ENCODE assay signal across 8 cellular contexts in genomic region chrX:49184294-49185061, GRCh38. TPM values are rescaled to one million over a fixed set of nuclear protein-coding genes. Genes with fewer than 3 reads are reported as not detected.
DNase-seq lines count a peak whose midpoint lies in the region; ATAC-seq lines count a peak whose summit lies in the region.

No MANE protein-coding gene starts in this region.

- peaks cover 3 to 21% (median 8%) of the 10 kb centered on the region in 3 donors for H3K36me3 Mint-ChIP-seq in CD8-positive, alpha-beta memory T cell
- H3K36me3 Mint-ChIP-seq in activated CD8-positive, alpha-beta T cell treated with anti-CD3 and anti-CD28 coated beads, Interleukin-2, amount 10 ng/mL, durations not matched to agents 7 days and 5 days (ENCODE audit: low read depth): peaks cover 20% of the 10 kb centered on the region
- peaks cover 11% of the 10 kb centered on the region for H3K36me3 Mint-ChIP-seq in natural killer cell treated with Interleukin-12 subunit alpha and Interleukin-12 subunit beta and Interleukin-15 and Interleukin-18, amount 100 ng/mL, for 72 hours

- H3K27me3 Mint-ChIP-seq in CD8-positive, alpha-beta memory T cell: peaks cover 0 to 4% of the 10 kb centered on the region in 2 donors
- H3K27me3 Mint-ChIP-seq in activated CD8-positive, alpha-beta T cell treated with anti-CD3 and anti-CD28 coated beads, Interleukin-2, amount 10 ng/mL, durations not matched to agents 7 days and 5 days (ENCODE audit: low read depth): no peaks in the 10 kb centered on the region
- no peaks in the 10 kb centered on the region for H3K27me3 Mint-ChIP-seq in natural killer cell treated with Interleukin-12 subunit alpha and Interleukin-12 subunit beta and Interleukin-15 and Interleukin-18, amount 100 ng/mL, for 72 hours

- no peaks in the 10 kb centered on the region for H3K27me3 ChIP-seq in CD8-positive, alpha-beta memory T cell (ENCODE audit: insufficient read depth, low read length, poor library complexity, severe bottlenecking)

- no peaks in the 10 kb centered on the region for H3K36me3 ChIP-seq in CD8-positive, alpha-beta memory T cell (ENCODE audit: insufficient read depth, low read length)

- H3K4me1 Mint-ChIP-seq in CD8-positive, alpha-beta memory T cell: peaks cover 7 to 14% (median 10%) of the 10 kb centered on the region in 3 donors
- peaks cover 36% of the 10 kb centered on the region for H3K4me1 Mint-ChIP-seq in activated CD8-positive, alpha-beta T cell treated with anti-CD3 and anti-CD28 coated beads, Interleukin-2, amount 10 ng/mL, durations not matched to agents 7 days and 5 days (ENCODE audit: low read depth)
- H3K4me1 Mint-ChIP-seq in natural killer cell treated with Interleukin-12 subunit alpha and Interleukin-12 subunit beta and Interleukin-15 and Interleukin-18, amount 100 ng/mL, for 72 hours (ENCODE audit: low read depth in 2 of 2): peaks cover 7 to 20% of the 10 kb centered on the region in 2 donors

- H3K27ac Mint-ChIP-seq in CD8-positive, alpha-beta memory T cell: peak overlapping the region in 5 of 8 donors; percentile 59 to 84 (median 75)
- peak overlapping the region; percentile 69 for H3K27ac Mint-ChIP-seq in activated CD8-positive, alpha-beta T cell treated with anti-CD3 and anti-CD28 coated beads, Interleukin-2, amount 10 ng/mL, durations not matched to agents 7 days and 5 days
- H3K27ac Mint-ChIP-seq in natural killer cell treated with Interleukin-12 subunit alpha and Interleukin-12 subunit beta and Interleukin-15 and Interleukin-18, amount 100 ng/mL, for 72 hours: peak overlapping the region; percentile 39 to 56

- H3K4me1 ChIP-seq in CD8-positive, alpha-beta memory T cell (ENCODE audit: insufficient read depth, low read length): peaks cover 7% of the 10 kb centered on the region

- H3K27ac ChIP-seq in CD8-positive, alpha-beta memory T cell (ENCODE audit: low read depth, low read length): peak overlapping the region; percentile 61

- POLR2A ChIA-PET in CD8-positive, alpha-beta memory T cell (lab: Charles Lee): interaction anchor here (1.4 kb wide), 1 partner anchor 16 kb away, joined by 3 read pairs; no protein-coding TSS in a partner anchor
- POLR2A ChIA-PET in activated CD8-positive, alpha-beta T cell treated with anti-CD3 and anti-CD28 coated beads, Interleukin-2, amount 10 ng/mL, durations not matched to agents 7 days and 5 days (lab: Charles Lee): no interaction called here

- H3K9me3 ChIP-seq in CD8-positive, alpha-beta memory T cell (ENCODE audit: low read length): no peaks in the 10 kb centered on the region

- no peaks in the 10 kb centered on the region for H3K9me3 Mint-ChIP-seq in CD8-positive, alpha-beta memory T cell
- no peaks in the 10 kb centered on the region for H3K9me3 Mint-ChIP-seq in activated CD8-positive, alpha-beta T cell treated with anti-CD3 and anti-CD28 coated beads, Interleukin-2, amount 10 ng/mL, durations not matched to agents 7 days and 5 days (ENCODE audit: insufficient read depth)
- no peaks in the 10 kb centered on the region for H3K9me3 Mint-ChIP-seq in natural killer cell treated with Interleukin-12 subunit alpha and Interleukin-12 subunit beta and Interleukin-15 and Interleukin-18, amount 100 ng/mL, for 72 hours

- peak overlapping the region; percentile 37 for H3K4me3 ChIP-seq in CD8-positive, alpha-beta memory T cell (ENCODE audit: low read length)

- peak overlapping the region; percentile 68 to 85 (median 80) for H3K4me3 Mint-ChIP-seq in CD8-positive, alpha-beta memory T cell
- peak overlapping the region; percentile 82 for H3K4me3 Mint-ChIP-seq in activated CD8-positive, alpha-beta T cell treated with anti-CD3 and anti-CD28 coated beads, Interleukin-2, amount 10 ng/mL, durations not matched to agents 7 days and 5 days
- peak overlapping the region; percentile 80 for H3K4me3 Mint-ChIP-seq in natural killer cell treated with Interleukin-12 subunit alpha and Interleukin-12 subunit beta and Interleukin-15 and Interleukin-18, amount 100 ng/mL, for 72 hours

- peak; percentile 41 for ATAC-seq in GM21360 (IDR thresholded peaks at IDR 0.05; ENCODE audit: unreplicated experiment)
- peak; percentile 62 for ATAC-seq in activated CD8-positive, alpha-beta T cell treated with anti-CD3 and anti-CD28 coated beads, Interleukin-2, amount 10 ng/mL, durations not matched to agents 7 days and 5 days
- peak in 1 of 2 donors; percentile 46 for ATAC-seq in natural killer cell treated with Interleukin-12 subunit alpha and Interleukin-12 subunit beta and Interleukin-15 and Interleukin-18, amount 100 ng/mL, for 72 hours

- CTCF ChIA-PET in CD8-positive, alpha-beta memory T cell (lab: Charles Lee): interaction anchor here (0.7 to 1.3 kb wide), 3 partner anchors 17 to 18 kb away, joined by 3 to 5 read pairs (median 3); no protein-coding TSS in a partner anchor
- CTCF ChIA-PET in activated CD8-positive, alpha-beta T cell treated with anti-CD3 and anti-CD28 coated beads, Interleukin-2, amount 10 ng/mL, durations not matched to agents 7 days and 5 days (lab: Charles Lee): interaction anchor here (0.8 to 1.2 kb wide), 2 partner anchors 8 to 29 kb away, joined by 3 read pairs; no protein-coding TSS in a partner anchor

- peak in 2 of 5 donors; percentile 12 to 53 for DNase-seq in CD8-positive, alpha-beta memory T cell
- peak; percentile 86 for DNase-seq in NCI-H2029 (lab: John Stamatoyannopoulos, UW)
- peak; percentile 47 for DNase-seq in activated CD8-positive, alpha-beta T cell treated with anti-CD3 and anti-CD28 coated beads, Interleukin-2, amount 10 ng/mL, durations not matched to agents 7 days and 5 days
- DNase-seq in fibroblast of gingiva (ENCODE audit: low read depth): peak; percentile 80
- DNase-seq in natural killer cell treated with Interleukin-12 subunit alpha and Interleukin-12 subunit beta and Interleukin-15 and Interleukin-18, amount 100 ng/mL, for 72 hours (ENCODE audit: low spot score): no peak
- no peak for DNase-seq in midbrain (lab: John Stamatoyannopoulos, UW)
- DNase-seq in NAMALWA (ENCODE audit: low spot score): no peak

RNA-seq across cellular contexts. Expression of gene PRICKLE3, which starts 1.7 kb away (rescaled TPM):
- 10 to 100 TPM; 13.3 to 13.5 TPM for total RNA-seq in CD8-positive, alpha-beta memory T cell
- polyA plus RNA-seq in CD8-positive, alpha-beta memory T cell: 3.0 TPM
- total RNA-seq in activated CD8-positive, alpha-beta T cell treated with anti-CD3 and anti-CD28 coated beads, Interleukin-2, amount 10 ng/mL, durations not matched to agents 7 days and 5 days: 10 to 100 TPM; 13.9 TPM
- total RNA-seq in natural killer cell treated with Interleukin-12 subunit alpha and Interleukin-12 subunit beta and Interleukin-15 and Interleukin-18, amount 100 ng/mL, for 72 hours: 10 to 100 TPM; 13.1 to 16.0 TPM

RNA-seq across cellular contexts. Expression of gene PLP2, which starts 12.8 kb away (rescaled TPM):
- total RNA-seq in CD8-positive, alpha-beta memory T cell: 10 to 100 TPM; 95.2 to 98.1 TPM
- polyA plus RNA-seq in CD8-positive, alpha-beta memory T cell: 160 TPM
- 100 to 1,000 TPM; 203 to 214 TPM for total RNA-seq in activated CD8-positive, alpha-beta T cell treated with anti-CD3 and anti-CD28 coated beads, Interleukin-2, amount 10 ng/mL, durations not matched to agents 7 days and 5 days
- 10 to 100 TPM; 50.6 to 54.0 TPM for total RNA-seq in natural killer cell treated with Interleukin-12 subunit alpha and Interleukin-12 subunit beta and Interleukin-15 and Interleukin-18, amount 100 ng/mL, for 72 hours

RNA-seq across cellular contexts. Expression of gene SYP, which starts 15.5 kb away (rescaled TPM):
- 1 to 10 TPM; 1.9 to 2.5 TPM for total RNA-seq in CD8-positive, alpha-beta memory T cell
- polyA plus RNA-seq in CD8-positive, alpha-beta memory T cell: 0.25 TPM
- 1 to 10 TPM; 1.1 to 2.6 TPM for total RNA-seq in activated CD8-positive, alpha-beta T cell treated with anti-CD3 and anti-CD28 coated beads, Interleukin-2, amount 10 ng/mL, durations not matched to agents 7 days and 5 days
- total RNA-seq in natural killer cell treated with Interleukin-12 subunit alpha and Interleukin-12 subunit beta and Interleukin-15 and Interleukin-18, amount 100 ng/mL, for 72 hours: 1 to 10 TPM in 1 of 2 donors, under 1 TPM in 1; 0.84 to 1.7 TPM

RNA-seq across cellular contexts. Expression of gene MAGIX, which starts 21.9 kb away (rescaled TPM):
- total RNA-seq in CD8-positive, alpha-beta memory T cell: 1 to 10 TPM; 1.4 TPM
- 0.25 TPM for polyA plus RNA-seq in CD8-positive, alpha-beta memory T cell
- 1 to 10 TPM in 1 of 2 experiments, under 1 TPM in 1; 0.97 to 1.5 TPM for total RNA-seq in activated CD8-positive, alpha-beta T cell treated with anti-CD3 and anti-CD28 coated beads, Interleukin-2, amount 10 ng/mL, durations not matched to agents 7 days and 5 days
- total RNA-seq in natural killer cell treated with Interleukin-12 subunit alpha and Interleukin-12 subunit beta and Interleukin-15 and Interleukin-18, amount 100 ng/mL, for 72 hours: 1 to 10 TPM; 1.2 to 1.3 TPM

RNA-seq across cellular contexts. Expression of gene CACNA1F, which starts 48.7 kb away (rescaled TPM):
- under 1 TPM; 0.24 to 0.61 TPM for total RNA-seq in CD8-positive, alpha-beta memory T cell
- polyA plus RNA-seq in CD8-positive, alpha-beta memory T cell: not detected
- under 1 TPM; 0.11 to 0.18 TPM for total RNA-seq in activated CD8-positive, alpha-beta T cell treated with anti-CD3 and anti-CD28 coated beads, Interleukin-2, amount 10 ng/mL, durations not matched to agents 7 days and 5 days
- under 1 TPM in 1 of 2 donors, not detected in 1; 0.14 TPM for total RNA-seq in natural killer cell treated with Interleukin-12 subunit alpha and Interleukin-12 subunit beta and Interleukin-15 and Interleukin-18, amount 100 ng/mL, for 72 hours

Comparison
In these comparisons a context has a peak if more than half of its experiments do, and no peak if none do; other contexts are left out.
1. DNase-seq: peak in NCI-H2029 (single experiment), activated CD8-positive, alpha-beta T cell treated with anti-CD3 and anti-CD28 coated beads, Interleukin-2, amount 10 ng/mL, durations not matched to agents 7 days and 5 days (single experiment) and fibroblast of gingiva (single experiment); none in natural killer cell treated with Interleukin-12 subunit alpha and Interleukin-12 subunit beta and Interleukin-15 and Interleukin-18, amount 100 ng/mL, for 72 hours (single experiment), midbrain (single experiment) and NAMALWA (single experiment).
2. Peak in every context shown above with its lines, with median percentiles within 50 percentile points of each other: H3K27ac Mint-ChIP-seq and H3K4me3 Mint-ChIP-seq.